24 cellular contexts compared by ENCODE assay signal in the genomic region with DNA sequence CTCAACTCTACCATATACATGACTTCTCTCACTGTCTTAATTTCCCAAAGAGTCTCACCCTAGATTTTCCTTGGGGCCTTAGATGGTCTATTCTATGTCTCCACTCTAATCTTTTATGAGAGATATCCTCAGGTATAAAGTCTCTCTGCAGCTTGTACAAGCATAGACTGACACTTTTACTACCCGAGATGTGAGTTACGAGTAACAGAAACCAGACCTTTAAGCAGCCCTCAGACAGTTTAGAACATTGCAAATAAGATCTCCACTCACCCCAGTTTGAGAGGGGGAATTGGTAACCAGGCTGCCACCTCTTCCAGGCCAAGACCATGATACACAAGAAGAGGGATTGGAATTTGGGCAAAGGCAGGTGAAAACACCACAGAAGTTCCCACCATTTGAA.
DNase-seq lines count a peak whose midpoint lies in the region; ATAC-seq and TF ChIP-seq lines count a peak whose summit lies in the region.
"Had no signal": no experiment of that assay in that cellular context is flagged by ENCODE, and none has a peak within 500 bp of the region (broad histone marks: within the 10 kb centered on the region; RNA-seq: fewer than 3 reads in every experiment).

No MANE protein-coding gene starts in this region.

- DNase-seq in activated naive CD8-positive, alpha-beta T cell treated with anti-CD3 and anti-CD28 coated beads, Interleukin-2, amount 50 U/mL, for 24 hours = no peak
- DNase-seq in activated naive CD8-positive, alpha-beta T cell treated with anti-CD3 and anti-CD28 coated beads for 36 hours = no peak
- no peak for DNase-seq in HEK293T (ENCODE audit: extremely low spot score)
- no peak for DNase-seq in effector memory CD4-positive, alpha-beta T cell
- DNase-seq: 8988T; ACHN; AML-193; BE2C; CD4-positive, alpha-beta T cell; CD8-positive, alpha-beta memory T cell; DMS 273 treated with DMSO at 0.1 percent for 48 hours; DMS79; EL; GDM1; GM23248; H9; HFFc6 had no signal

- peaks cover 14% of the 10 kb centered on the region for H3K9me3 Mint-ChIP-seq in activated naive CD8-positive, alpha-beta T cell treated with anti-CD3 and anti-CD28 coated beads, Interleukin-2, amount 50 U/mL, for 24 hours
- peaks cover 12% of the 10 kb centered on the region for H3K9me3 Mint-ChIP-seq in activated naive CD8-positive, alpha-beta T cell treated with anti-CD3 and anti-CD28 coated beads for 36 hours
- peaks cover 16% of the 10 kb centered on the region for H3K9me3 Mint-ChIP-seq in stimulated activated memory B cell treated with anti-CD40 and anti-IgM and Interleukin-4, amounts not matched to agents 10 μg/mL and 1 μg/mL and 100 μg/mL, for 72 hours

- H3K9me3 ChIP-seq in effector memory CD4-positive, alpha-beta T cell (ENCODE audit: control insufficient read depth, low read length) = no peaks in the 10 kb centered on the region
- H3K9me3 ChIP-seq: A549, BE2C had no signal

- no peak overlapping the region for H3K27ac ChIP-seq in effector memory CD4-positive, alpha-beta T cell (ENCODE audit: insufficient read depth, low read length, poor library complexity, severe bottlenecking)
- H3K27ac ChIP-seq: A549; BLaER1 treated with 17β-estradiol and CSF1 and Interleukin-3, amounts not matched to agents 10 nM and 100 nM; GM23248 had no signal

- H3K4me1 Mint-ChIP-seq in activated naive CD8-positive, alpha-beta T cell treated with anti-CD3 and anti-CD28 coated beads, Interleukin-2, amount 50 U/mL, for 24 hours = no peaks in the 10 kb centered on the region
- no peaks in the 10 kb centered on the region for H3K4me1 Mint-ChIP-seq in activated naive CD8-positive, alpha-beta T cell treated with anti-CD3 and anti-CD28 coated beads for 36 hours
- peaks cover 34% of the 10 kb centered on the region for H3K4me1 Mint-ChIP-seq in stimulated activated memory B cell treated with anti-CD40 and anti-IgM and Interleukin-4, amounts not matched to agents 10 μg/mL and 1 μg/mL and 100 μg/mL, for 72 hours
- H3K4me1 Mint-ChIP-seq: CD14-positive monocyte; CD8-positive, alpha-beta memory T cell; H9 had no signal

- POLR2A ChIA-PET in HEK293T (lab: Yijun Ruan, JAX) = no interaction called here

- peaks cover 2% of the 10 kb centered on the region for H3K36me3 Mint-ChIP-seq in activated naive CD8-positive, alpha-beta T cell treated with anti-CD3 and anti-CD28 coated beads, Interleukin-2, amount 50 U/mL, for 24 hours (ENCODE audit: low read depth)
- no peaks in the 10 kb centered on the region for H3K36me3 Mint-ChIP-seq in activated naive CD8-positive, alpha-beta T cell treated with anti-CD3 and anti-CD28 coated beads for 36 hours
- peaks cover 7% of the 10 kb centered on the region for H3K36me3 Mint-ChIP-seq in stimulated activated memory B cell treated with anti-CD40 and anti-IgM and Interleukin-4, amounts not matched to agents 10 μg/mL and 1 μg/mL and 100 μg/mL, for 72 hours
- H3K36me3 Mint-ChIP-seq: CD14-positive monocyte; CD8-positive, alpha-beta memory T cell had no signal

- peak; percentile 24 for ATAC-seq in activated naive CD8-positive, alpha-beta T cell treated with anti-CD3 and anti-CD28 coated beads, Interleukin-2, amount 50 U/mL, for 24 hours
- ATAC-seq in stimulated activated memory B cell treated with anti-CD40 and anti-IgM and Interleukin-4, amounts not matched to agents 10 μg/mL and 1 μg/mL and 100 μg/mL, for 72 hours = no peak
- no peak for ATAC-seq in HG02852 (IDR thresholded peaks at IDR 0.05; ENCODE audit: unreplicated experiment)
- ATAC-seq: A549, GM12878, HCT116 had no signal

- H3K36me3 ChIP-seq in effector memory CD4-positive, alpha-beta T cell (ENCODE audit: control insufficient read depth, insufficient read depth, low read length) = no peaks in the 10 kb centered on the region
- H3K36me3 ChIP-seq: BE2C; BLaER1 treated with 17β-estradiol and CSF1 and Interleukin-3, amounts not matched to agents 10 nM and 100 nM had no signal

- CTCF ChIA-PET in HEK293T (lab: Yijun Ruan, JAX) = no interaction called here

- H3K4me3 ChIP-seq in effector memory CD4-positive, alpha-beta T cell (ENCODE audit: insufficient read depth, low read depth, low read length, poor library complexity, severe bottlenecking) = no peak overlapping the region
- H3K4me3 ChIP-seq: A549; BLaER1 treated with 17β-estradiol and CSF1 and Interleukin-3, amounts not matched to agents 10 nM and 100 nM; GM12878; GM23248 had no signal

- no peak overlapping the region for H3K27ac Mint-ChIP-seq in activated naive CD8-positive, alpha-beta T cell treated with anti-CD3 and anti-CD28 coated beads, Interleukin-2, amount 50 U/mL, for 24 hours
- no peak overlapping the region for H3K27ac Mint-ChIP-seq in activated naive CD8-positive, alpha-beta T cell treated with anti-CD3 and anti-CD28 coated beads for 36 hours
- peak overlapping the region; percentile 2 for H3K27ac Mint-ChIP-seq in stimulated activated memory B cell treated with anti-CD40 and anti-IgM and Interleukin-4, amounts not matched to agents 10 μg/mL and 1 μg/mL and 100 μg/mL, for 72 hours
- H3K27ac Mint-ChIP-seq: CD14-positive monocyte; CD4-positive, alpha-beta T cell; CD8-positive, alpha-beta memory T cell; H9; HFFc6 had no signal

- H3K27me3 Mint-ChIP-seq in activated naive CD8-positive, alpha-beta T cell treated with anti-CD3 and anti-CD28 coated beads, Interleukin-2, amount 50 U/mL, for 24 hours = peaks cover 5% of the 10 kb centered on the region
- H3K27me3 Mint-ChIP-seq in activated naive CD8-positive, alpha-beta T cell treated with anti-CD3 and anti-CD28 coated beads for 36 hours = peaks cover 16% of the 10 kb centered on the region
- H3K27me3 Mint-ChIP-seq in stimulated activated memory B cell treated with anti-CD40 and anti-IgM and Interleukin-4, amounts not matched to agents 10 μg/mL and 1 μg/mL and 100 μg/mL, for 72 hours = no peaks in the 10 kb centered on the region

- no peaks in the 10 kb centered on the region for H3K27me3 ChIP-seq in effector memory CD4-positive, alpha-beta T cell (replicated peaks; ENCODE audit: control insufficient read depth, insufficient read depth, low read length, poor library complexity, severe bottlenecking)
- H3K27me3 ChIP-seq: BE2C; BLaER1 treated with 17β-estradiol and CSF1 and Interleukin-3, amounts not matched to agents 10 nM and 100 nM had no signal

- no peak overlapping the region for H3K4me3 Mint-ChIP-seq in activated naive CD8-positive, alpha-beta T cell treated with anti-CD3 and anti-CD28 coated beads, Interleukin-2, amount 50 U/mL, for 24 hours
- H3K4me3 Mint-ChIP-seq in activated naive CD8-positive, alpha-beta T cell treated with anti-CD3 and anti-CD28 coated beads for 36 hours = no peak overlapping the region
- H3K4me3 Mint-ChIP-seq in stimulated activated memory B cell treated with anti-CD40 and anti-IgM and Interleukin-4, amounts not matched to agents 10 μg/mL and 1 μg/mL and 100 μg/mL, for 72 hours = no peak overlapping the region
- H3K4me3 Mint-ChIP-seq: CD14-positive monocyte; CD4-positive, alpha-beta T cell; CD8-positive, alpha-beta memory T cell; H9; HFFc6 had no signal

- no peaks in the 10 kb centered on the region for H3K4me1 ChIP-seq in effector memory CD4-positive, alpha-beta T cell (ENCODE audit: control insufficient read depth, insufficient read depth, low read length, poor library complexity, severe bottlenecking)
- H3K4me1 ChIP-seq: A549; BE2C; BLaER1 treated with 17β-estradiol and CSF1 and Interleukin-3, amounts not matched to agents 10 nM and 100 nM had no signal

TF ChIP-seq in HEK293T, 16 proteins besides CTCF, POLR2A, EP300 and RAD21:
- TF ChIP-seq PKNOX1 (IDR thresholded peaks at IDR 0.05) (peak; percentile 66), ELF4 (IDR thresholded peaks at IDR 0.05) (no peak)
